Comparison of ENCODE assay signal across 12 cellular contexts in the genomic region with DNA sequence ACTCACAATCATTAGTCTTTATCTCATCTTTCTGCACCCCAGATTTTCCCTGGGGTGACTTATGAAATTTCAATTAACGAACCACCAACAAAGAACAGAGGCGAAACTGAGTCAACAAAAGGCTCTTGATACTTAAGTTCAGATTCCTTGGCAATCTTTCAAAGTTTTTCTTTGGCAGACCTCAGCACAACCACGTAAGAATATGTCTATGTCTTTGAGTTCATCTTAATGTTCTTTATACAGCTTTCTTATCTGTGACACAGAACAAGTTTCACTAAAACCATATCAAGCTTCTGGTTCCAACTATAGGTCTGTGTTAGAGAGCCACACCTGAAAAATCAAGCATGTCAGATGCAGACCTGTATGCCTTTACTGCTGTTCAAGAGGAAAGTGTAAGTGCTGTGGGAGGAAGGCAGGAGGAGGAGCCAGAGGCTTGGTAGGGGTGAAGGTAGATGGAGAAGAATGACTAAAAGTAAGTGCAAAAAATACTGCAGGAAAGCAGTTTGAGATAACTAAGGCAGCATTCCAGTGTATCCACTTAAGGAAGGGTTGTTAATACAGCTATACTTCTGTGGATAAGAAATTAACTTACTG.
DNase-seq lines count a peak whose midpoint lies in the region; ATAC-seq, FAIRE-seq and TF ChIP-seq lines count a peak whose summit lies in the region.
"Had no signal": no experiment of that assay in that cellular context is flagged by ENCODE, and none has a peak within 500 bp of the region (broad histone marks: within the 10 kb centered on the region; RNA-seq: fewer than 3 reads in every experiment).

No MANE protein-coding gene starts in this region.

- DNase-seq in HCEC 1CT (peak; percentile 10), SJSA1 (ENCODE audit: low read depth in 1 of 2, low spot score in 2 of 2) (no peak), fibroblast of mammary gland (ENCODE audit: low read depth) (peak; percentile 56), kidney (no peak), esophagus muscularis mucosa (ENCODE audit: extremely low spot score) (no peak)
- no peak for DNase-seq in stimulated activated naive B cell treated with anti-CD40 and anti-IgM and Interleukin-4, amounts not matched to agents 10 μg/mL and 1 μg/mL and 100 μg/mL, for 72 hours
- no peak for DNase-seq in CD4-positive, alpha-beta T cell
- DNase-seq: activated CD4-positive, alpha-beta T cell treated with anti-CD3 and anti-CD28 coated beads, Interleukin-2, amount 50 U/mL, for 4 hours; activated effector memory CD4-positive, alpha-beta T cell treated with Interleukin-2 at 50 U/mL for 16 hours; central memory CD4-positive, alpha-beta T cell; esophagus squamous epithelium had no signal

- peaks cover 0 to 1% of the 10 kb centered on the region in 2 donors for H3K9me3 Mint-ChIP-seq in stimulated activated naive B cell treated with anti-CD40 and anti-IgM and Interleukin-4, amounts not matched to agents 10 μg/mL and 1 μg/mL and 100 μg/mL, for 72 hours
- no peaks in the 10 kb centered on the region for H3K9me3 Mint-ChIP-seq in CD4-positive, alpha-beta T cell

- ATAC-seq in stimulated activated naive B cell treated with anti-CD40 and anti-IgM and Interleukin-4, amounts not matched to agents 10 μg/mL and 1 μg/mL and 100 μg/mL, for 72 hours (replicated peaks) = no peak
- ATAC-seq in CD4-positive, alpha-beta T cell (ENCODE audit: poor library complexity) = no peak
- ATAC-seq: sciatic nerve had no signal

- WGBS in esophagus muscularis mucosa = 46% methylated on average over 3 of the region's 3 CpGs

- intact Hi-C loops in kidney (cut with DNase I) = no loop called here
- intact Hi-C loops in esophagus muscularis mucosa (cut with DNase I) = no loop called here
- intact Hi-C loops in CD4-positive, alpha-beta T cell (cut with DNase I, micrococcal nuclease) = no loop called here

- H3K9ac ChIP-seq in kidney (ENCODE audit: low read length in 2 of 2) = no peak overlapping the region

- no peak overlapping the region for H3K4me3 Mint-ChIP-seq in stimulated activated naive B cell treated with anti-CD40 and anti-IgM and Interleukin-4, amounts not matched to agents 10 μg/mL and 1 μg/mL and 100 μg/mL, for 72 hours
- H3K4me3 Mint-ChIP-seq in CD4-positive, alpha-beta T cell = no peak overlapping the region

- H3K4me1 ChIP-seq in SJSA1 (replicated peaks) = peaks cover 24% of the 10 kb centered on the region
- peaks cover 2 to 4% of the 10 kb centered on the region in 2 donors for H3K4me1 ChIP-seq in kidney (ENCODE audit: control insufficient read depth in 1 of 2, insufficient read depth in 1 of 2, low read depth in 1 of 2, low read length in 2 of 2)
- peaks cover 0 to 55% (median 37%) of the 10 kb centered on the region in 4 donors for H3K4me1 ChIP-seq in esophagus muscularis mucosa

- no peak for TF ChIP-seq POLR2A in esophagus muscularis mucosa (IDR thresholded peaks at IDR 0.05; ENCODE audit: low read depth)

- 0 out of 2 replicates have a peak overlapping the region, but pooled peaks have one; percentile 57 for H3K27ac ChIP-seq in SJSA1
- no peak overlapping the region for H3K27ac ChIP-seq in kidney (ENCODE audit: low read depth in 2 of 2, low read length in 2 of 2)
- peak overlapping the region in 1 of 4 donors; percentile 24 for H3K27ac ChIP-seq in esophagus muscularis mucosa (replicated peaks in 1 of 4)
- H3K27ac ChIP-seq in CD4-positive, alpha-beta T cell (ENCODE audit: low read depth, low read length) = no peak overlapping the region

- peaks cover 8 to 10% of the 10 kb centered on the region in 2 donors for H3K4me1 Mint-ChIP-seq in stimulated activated naive B cell treated with anti-CD40 and anti-IgM and Interleukin-4, amounts not matched to agents 10 μg/mL and 1 μg/mL and 100 μg/mL, for 72 hours
- no peaks in the 10 kb centered on the region for H3K4me1 Mint-ChIP-seq in CD4-positive, alpha-beta T cell (ENCODE audit: low read depth)

- H3K36me3 ChIP-seq in SJSA1 = no peaks in the 10 kb centered on the region
- H3K36me3 ChIP-seq in kidney (ENCODE audit: control insufficient read depth in 1 of 2, insufficient read depth in 2 of 2, low read length in 2 of 2) = no peaks in the 10 kb centered on the region
- no peaks in the 10 kb centered on the region for H3K36me3 ChIP-seq in esophagus muscularis mucosa
- H3K36me3 ChIP-seq: esophagus squamous epithelium had no signal

- TF ChIP-seq EP300 in esophagus muscularis mucosa (IDR thresholded peaks at IDR 0.05) = no peak

- CTCF ChIA-PET in CD4-positive, alpha-beta T cell (lab: Charles Lee) = no interaction called here

- H3K36me3 Mint-ChIP-seq in stimulated activated naive B cell treated with anti-CD40 and anti-IgM and Interleukin-4, amounts not matched to agents 10 μg/mL and 1 μg/mL and 100 μg/mL, for 72 hours = peaks cover 0 to 3% of the 10 kb centered on the region in 2 donors
- no peaks in the 10 kb centered on the region for H3K36me3 Mint-ChIP-seq in CD4-positive, alpha-beta T cell (ENCODE audit: low read depth)

- H3K4me3 ChIP-seq in SJSA1 (no peak overlapping the region), fibroblast of mammary gland (ENCODE audit: control insufficient read depth, low read depth, low read length) (no peak overlapping the region), kidney (ENCODE audit: low read length in 2 of 2) (no peak overlapping the region), esophagus muscularis mucosa (no peak overlapping the region)
- H3K4me3 ChIP-seq: esophagus squamous epithelium had no signal

- no peaks in the 10 kb centered on the region for H3K9me3 ChIP-seq in SJSA1 (replicated peaks)
- no peaks in the 10 kb centered on the region for H3K9me3 ChIP-seq in kidney (ENCODE audit: control insufficient read depth in 1 of 2, low read length in 2 of 2)
- H3K9me3 ChIP-seq in esophagus muscularis mucosa = no peaks in the 10 kb centered on the region
- H3K9me3 ChIP-seq in CD4-positive, alpha-beta T cell (ENCODE audit: control insufficient read depth, low read length) = no peaks in the 10 kb centered on the region
- H3K9me3 ChIP-seq: esophagus squamous epithelium had no signal

- H3K27ac Mint-ChIP-seq in stimulated activated naive B cell treated with anti-CD40 and anti-IgM and Interleukin-4, amounts not matched to agents 10 μg/mL and 1 μg/mL and 100 μg/mL, for 72 hours = peak overlapping the region; percentile 66
- no peak overlapping the region for H3K27ac Mint-ChIP-seq in CD4-positive, alpha-beta T cell

- H3K27me3 Mint-ChIP-seq in stimulated activated naive B cell treated with anti-CD40 and anti-IgM and Interleukin-4, amounts not matched to agents 10 μg/mL and 1 μg/mL and 100 μg/mL, for 72 hours = no peaks in the 10 kb centered on the region
- H3K27me3 Mint-ChIP-seq in CD4-positive, alpha-beta T cell = no peaks in the 10 kb centered on the region

- POLR2A ChIA-PET in CD4-positive, alpha-beta T cell (lab: Charles Lee) = no interaction called here

- H3K27me3 ChIP-seq in SJSA1 (replicated peaks) = no peaks in the 10 kb centered on the region
- no peaks in the 10 kb centered on the region for H3K27me3 ChIP-seq in esophagus muscularis mucosa
- no peaks in the 10 kb centered on the region for H3K27me3 ChIP-seq in CD4-positive, alpha-beta T cell (ENCODE audit: control insufficient read depth, insufficient read depth, low read length)
- H3K27me3 ChIP-seq: esophagus squamous epithelium had no signal

- FAIRE-seq in kidney (lab: Jason Lieb, UNC) = no peak

- TF ChIP-seq CTCF in fibroblast of mammary gland (conservative IDR thresholded peaks at IDR 0.05; ENCODE audit: control insufficient read depth, insufficient read depth, low read depth, low read length) (no peak), kidney (IDR thresholded peaks at IDR 0.05; ENCODE audit: borderline replicate concordance, extremely low read depth, insufficient read depth) (no peak), esophagus muscularis mucosa (IDR thresholded peaks at IDR 0.05) (no peak)
- TF ChIP-seq CTCF in CD4-positive, alpha-beta T cell (IDR thresholded peaks at IDR 0.05) = no peak

Comparison
In these comparisons a context has a peak if more than half of its experiments do, and no peak if none do; other contexts are left out.
1. DNase-seq: peak in HCEC 1CT (single experiment) and fibroblast of mammary gland (single experiment); none in SJSA1 (0 of 2), stimulated activated naive B cell treated with anti-CD40 and anti-IgM and Interleukin-4, amounts not matched to agents 10 μg/mL and 1 μg/mL and 100 μg/mL, for 72 hours (single experiment), kidney (single experiment), esophagus muscularis mucosa (single experiment) and CD4-positive, alpha-beta T cell (0 of 10).